In the genomic region with DNA sequence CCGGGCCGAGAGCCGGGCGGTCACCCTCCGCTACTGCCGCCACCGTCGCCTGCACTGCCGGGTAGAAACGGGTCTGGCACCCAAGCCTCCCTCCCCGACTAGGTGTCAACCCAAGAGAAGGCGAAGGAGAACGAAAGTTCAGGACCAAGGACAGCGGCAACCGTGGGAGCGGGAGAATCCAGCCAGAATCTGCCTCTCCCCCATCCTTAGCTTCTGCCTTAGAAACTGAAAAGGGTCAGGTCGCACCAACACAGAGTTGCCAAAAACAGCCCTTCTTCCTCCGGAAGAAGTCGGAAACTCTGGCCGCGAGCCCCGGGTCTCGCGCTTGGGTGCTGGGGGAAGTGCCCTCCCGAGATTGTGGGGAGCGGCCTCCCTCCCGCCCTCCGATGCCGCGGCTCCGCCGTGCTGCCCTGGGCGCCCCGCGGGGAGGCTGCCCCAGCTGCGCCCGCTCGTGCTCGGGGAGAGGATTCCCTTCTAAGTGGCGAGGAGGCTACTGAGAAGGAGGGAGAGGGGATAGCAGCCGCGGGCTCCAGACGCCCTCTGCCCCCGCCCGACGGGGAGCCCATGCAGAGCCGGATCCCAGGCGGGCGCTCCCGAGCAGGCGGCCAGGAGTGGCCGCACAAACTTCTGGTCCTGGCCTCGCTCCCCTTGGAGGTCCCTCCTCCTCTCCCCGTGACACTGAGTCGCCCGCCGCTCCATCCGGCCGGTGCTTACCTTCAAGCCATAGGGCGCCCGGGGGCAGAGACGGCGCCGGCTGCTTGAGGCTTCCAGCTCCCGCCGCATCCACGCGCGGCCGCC, we compare ENCODE assay signal across 8 cellular contexts. TPM values are rescaled to one million over a fixed set of nuclear protein-coding genes. Genes with fewer than 3 reads are reported as not detected.
DNase-seq lines count a peak whose midpoint lies in the region; ATAC-seq and TF ChIP-seq lines count a peak whose summit lies in the region.

No MANE protein-coding gene starts in this region.

- DNase-seq in BE2C = peak; percentile 67
- DNase-seq in HFFc6 = peak; percentile 6
- peak; percentile 29 for DNase-seq in T-helper 9 cell
- peak; percentile 63 for DNase-seq in brain microvascular endothelial cell
- DNase-seq in smooth muscle cell of the brain vasculature (ENCODE audit: low read depth, low spot score) = peak; percentile 56
- DNase-seq in GF-D8 (lab: John Stamatoyannopoulos, UW) = no peak

- no peak overlapping the region for H3K9ac ChIP-seq in iPS-20b (ENCODE audit: low read depth, low read length)

- H3K36me3 ChIP-seq in BE2C (no peaks in the 10 kb centered on the region), brain microvascular endothelial cell (replicated peaks) (no peaks in the 10 kb centered on the region), iPS-20b (ENCODE audit: insufficient read depth, low read depth, low read length) (no peaks in the 10 kb centered on the region)

- peak overlapping the region; percentile 88 for H3K4me3 ChIP-seq in BE2C (ENCODE audit: low read depth, low read length)
- no peak overlapping the region for H3K4me3 ChIP-seq in brain microvascular endothelial cell (ENCODE audit: low read depth, low read length)
- H3K4me3 ChIP-seq in iPS-20b (ENCODE audit: low read length) = peak overlapping the region; percentile 64; the same call in 1 of the 2 replicates

- no peak overlapping the region for H3K27ac Mint-ChIP-seq in HFFc6

- H3K4me3 Mint-ChIP-seq in HFFc6 = no peak overlapping the region

- peaks cover 13% of the 10 kb centered on the region for H3K9me3 Mint-ChIP-seq in HFFc6

- no peaks in the 10 kb centered on the region for H3K27me3 ChIP-seq in BE2C
- H3K27me3 ChIP-seq in brain microvascular endothelial cell (replicated peaks) = peaks cover 29% of the 10 kb centered on the region
- peaks cover 58% of the 10 kb centered on the region for H3K27me3 ChIP-seq in iPS-20b (ENCODE audit: insufficient read depth, low read length)

- H3K9me3 ChIP-seq in BE2C (no peaks in the 10 kb centered on the region), iPS-20b (ENCODE audit: insufficient read depth, low read depth, low read length) (no peaks in the 10 kb centered on the region)

- in situ Hi-C loops in brain microvascular endothelial cell (cut with HindIII; ENCODE audit: low pct_ligation_motif_present, low sequenced_read_pairs) = no loop called here

- H3K4me1 Mint-ChIP-seq in HFFc6 (ENCODE audit: low read depth) = no peaks in the 10 kb centered on the region

- ATAC-seq in GM21423 (IDR thresholded peaks at IDR 0.05; ENCODE audit: unreplicated experiment) = no peak

- peaks cover 5% of the 10 kb centered on the region for H3K27me3 Mint-ChIP-seq in HFFc6 (ENCODE audit: insufficient read depth)

- peaks cover 4% of the 10 kb centered on the region; the same call in 1 of the 2 replicates for H3K36me3 Mint-ChIP-seq in HFFc6 (ENCODE audit: low read depth)

- TF ChIP-seq CTCF in BE2C (IDR thresholded peaks at IDR 0.05; ENCODE audit: low read depth, low read length) = no peak
- TF ChIP-seq CTCF in HFFc6 (IDR thresholded peaks at IDR 0.05) = no peak
- no peak for TF ChIP-seq CTCF in brain microvascular endothelial cell (IDR thresholded peaks at IDR 0.05; ENCODE audit: low read depth, low read length, missing control alignments)

- H3K4me1 ChIP-seq in BE2C (peaks cover 12% of the 10 kb centered on the region), iPS-20b (ENCODE audit: insufficient read depth, low read length) (no peaks in the 10 kb centered on the region)

- H3K27ac ChIP-seq in brain microvascular endothelial cell (no peak overlapping the region), iPS-20b (ENCODE audit: low read length) (no peak overlapping the region)

RNA-seq across cellular contexts. Expression of gene DRD2, which starts 0.6 kb away (rescaled TPM):
- polyA plus RNA-seq in BE2C (2012; ENCODE audit: insufficient read depth, insufficient read length, low read depth) = 32.0 TPM
- total RNA-seq in HFFc6 (2021; fragmentation: NEBNext Ultra II Directional; extraction: Animal tissue kit (Norgen Biotek cat#: 25700)) = not detected
